18 cellular contexts compared by ENCODE assay signal in the genomic region with DNA sequence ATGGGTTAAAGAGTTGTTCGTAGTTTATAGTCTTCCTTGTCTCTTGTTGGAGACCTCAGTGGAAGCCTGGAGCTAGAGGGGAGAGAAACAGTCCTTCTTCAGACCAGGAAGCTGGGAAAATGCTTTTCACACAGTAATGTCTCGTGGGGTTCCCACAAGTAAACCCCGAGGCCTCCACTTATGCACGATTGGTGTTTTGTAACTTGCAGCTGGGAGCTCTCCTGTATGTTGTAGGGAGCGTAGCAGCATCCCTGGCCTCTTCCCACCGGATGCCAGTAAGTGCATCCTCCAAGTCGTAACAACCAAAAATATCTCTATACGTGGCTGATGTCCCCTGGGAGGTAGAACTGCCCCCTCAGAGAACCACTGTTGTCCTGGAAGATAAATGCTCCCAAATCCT. TPM values are rescaled to one million over a fixed set of nuclear protein-coding genes. Genes with fewer than 3 reads are reported as not detected.
DNase-seq lines count a peak whose midpoint lies in the region; ATAC-seq and TF ChIP-seq lines count a peak whose summit lies in the region.
"Had no signal": no experiment of that assay in that cellular context is flagged by ENCODE, and none has a peak within 500 bp of the region (broad histone marks: within the 10 kb centered on the region; RNA-seq: fewer than 3 reads in every experiment).

No MANE protein-coding gene starts in this region.

- H3K36me3 ChIP-seq in DND-41 (ENCODE audit: insufficient read depth, low read length) = peaks cover 65% of the 10 kb centered on the region
- peaks cover 53% of the 10 kb centered on the region for H3K36me3 ChIP-seq in HUES64 (ENCODE audit: insufficient read depth, low read length)
- H3K36me3 ChIP-seq in adipocyte (ENCODE audit: control insufficient read depth, insufficient read depth, low read length, severe bottlenecking) = peaks cover 6% of the 10 kb centered on the region

- H2AFZ ChIP-seq in DND-41 (ENCODE audit: low read depth, low read length) = no peak overlapping the region
- H2AFZ ChIP-seq: PC-9 had no signal

- H3K9me3 ChIP-seq in DND-41 (ENCODE audit: insufficient read depth, low read length, severe bottlenecking) = no peaks in the 10 kb centered on the region
- H3K9me3 ChIP-seq in HUES64 (ENCODE audit: insufficient read depth, low read depth, low read length) = no peaks in the 10 kb centered on the region
- no peaks in the 10 kb centered on the region for H3K9me3 ChIP-seq in adipocyte (ENCODE audit: control insufficient read depth, low read length)
- H3K9me3 ChIP-seq: BE2C had no signal

- H3K9me3 Mint-ChIP-seq in neural crest cell = no peaks in the 10 kb centered on the region
- H3K9me3 Mint-ChIP-seq: IgD-negative memory B cell had no signal

- no peak overlapping the region for H3K9ac ChIP-seq in DND-41 (ENCODE audit: low read depth, low read length)
- H3K9ac ChIP-seq in HUES64 (ENCODE audit: low read depth, low read length) = no peak overlapping the region
- peak overlapping the region; percentile 2 for H3K9ac ChIP-seq in adipocyte (ENCODE audit: low read length)

- H3K27ac Mint-ChIP-seq in neural crest cell (ENCODE audit: unreplicated experiment) = no peak overlapping the region

- peak overlapping the region; percentile 34; the same call in 1 of the 2 replicates for H3K4me2 ChIP-seq in DND-41 (ENCODE audit: insufficient read depth, low read length)
- H3K4me2 ChIP-seq: PC-9 had no signal

- DNase-seq in DND-41 = no peak
- no peak for DNase-seq in adipocyte (ENCODE audit: low read depth)
- DNase-seq in neural crest cell (ENCODE audit: low read depth, low spot score) = no peak
- DNase-seq in LoVo (ENCODE audit: low spot score) = no peak
- DNase-seq in Kasumi-1 (lab: John Stamatoyannopoulos, UW) = no peak
- DNase-seq in stimulated activated CD4-positive, alpha-beta T cell treated with anti-CD3 and anti-CD28 coated beads, Interleukin-4, amount 100 ng/mL, for 4 hours = no peak
- DNase-seq: BE2C, DMS79 treated with DMSO at 0.1 percent for 48 hours, GDM1, GOT3, NCI-H1436, NCI-H2081, NCI-H510A, NCI-H774, PC-9 had no signal

- H3K4me1 ChIP-seq in DND-41 (ENCODE audit: insufficient read depth, low read length) (peaks cover 44% of the 10 kb centered on the region), HUES64 (ENCODE audit: insufficient read depth, low read length) (peaks cover 43% of the 10 kb centered on the region), adipocyte (ENCODE audit: control insufficient read depth, insufficient read depth, low read length) (peaks cover 19% of the 10 kb centered on the region)
- H3K4me1 ChIP-seq: BE2C had no signal

- no peaks in the 10 kb centered on the region for H3K27me3 Mint-ChIP-seq in neural crest cell (ENCODE audit: low read depth)
- H3K27me3 Mint-ChIP-seq: IgD-negative memory B cell had no signal

- WGBS in HUES64 = 88% methylated on average over 8 of the region's 8 CpGs

- H3K79me2 ChIP-seq in DND-41 (ENCODE audit: insufficient read depth, low read length) = peaks cover 87% of the 10 kb centered on the region

- no peak overlapping the region for H3K27ac ChIP-seq in DND-41 (ENCODE audit: low read length)
- H3K27ac ChIP-seq in HUES64 (ENCODE audit: low read depth, low read length) = peak overlapping the region; percentile 46; the same call in 1 of the 2 replicates
- H3K27ac ChIP-seq: PC-9 had no signal

- TF ChIP-seq POLR2A in GM18505 (IDR thresholded peaks at IDR 0.05; ENCODE audit: borderline replicate concordance, extremely low read depth, insufficient read depth, insufficient read length) = no peak

- H3K27me3 ChIP-seq in DND-41 (ENCODE audit: insufficient read depth, low read length, poor library complexity) (no peaks in the 10 kb centered on the region), HUES64 (ENCODE audit: insufficient read depth, low read length) (no peaks in the 10 kb centered on the region), adipocyte (replicated peaks; ENCODE audit: control insufficient read depth, insufficient read depth, low read length) (no peaks in the 10 kb centered on the region)
- H3K27me3 ChIP-seq: BE2C had no signal

- H3K4me3 ChIP-seq in DND-41 (ENCODE audit: low read depth in 1 of 2, low read length in 2 of 2) (peak overlapping the region in 1 of 2 experiments; percentile 1; a peak in 1 of 4 replicates), HUES64 (ENCODE audit: low read length) (no peak overlapping the region), adipocyte (ENCODE audit: low read length) (no peak overlapping the region)
- H3K4me3 ChIP-seq: PC-9 had no signal

- H3K4me3 Mint-ChIP-seq in neural crest cell = peak overlapping the region; percentile 83

- TF ChIP-seq CTCF in DND-41 (IDR thresholded peaks at IDR 0.05; ENCODE audit: borderline replicate concordance, extremely low read depth, low read length, poor library complexity, severe bottlenecking) = no peak
- no peak for TF ChIP-seq CTCF in neural crest cell (conservative IDR thresholded peaks at IDR 0.05)

- H3K4me1 Mint-ChIP-seq in neural crest cell = peaks cover 44% of the 10 kb centered on the region

- peaks cover 8% of the 10 kb centered on the region for H3K36me3 Mint-ChIP-seq in neural crest cell (ENCODE audit: low read depth)

- H4K20me1 ChIP-seq in DND-41 (ENCODE audit: insufficient read depth, low read length) = peaks cover 65% of the 10 kb centered on the region

- no peak for ATAC-seq in DND-41 (ENCODE audit: insufficient read depth, low read depth)
- no peak for ATAC-seq in GM18505 (IDR thresholded peaks at IDR 0.05; ENCODE audit: unreplicated experiment)

RNA-seq across cellular contexts. Expression of gene CHAF1A, which starts 3.5 kb away (rescaled TPM):
- 70.0 TPM for polyA plus RNA-seq in HUES64 (2013, experiment 1 of 2)
- polyA plus RNA-seq in HUES64 (2013, experiment 2 of 2) = 65.6 TPM
- 117 and 120 TPM in 2 replicates for total RNA-seq in neural crest cell

RNA-seq across cellular contexts. Expression of gene SH3GL1, which starts 5.6 kb away (rescaled TPM):
- polyA plus RNA-seq in HUES64 (2013, experiment 1 of 2) = 79.1 TPM
- 76.6 TPM for polyA plus RNA-seq in HUES64 (2013, experiment 2 of 2)
- total RNA-seq in neural crest cell = 85.9 and 95.3 TPM in 2 replicates

RNA-seq across cellular contexts. Expression of gene UBXN6, which starts 51.6 kb away (rescaled TPM):
- 27.8 TPM for polyA plus RNA-seq in HUES64 (2013, experiment 1 of 2)
- 24.9 TPM for polyA plus RNA-seq in HUES64 (2013, experiment 2 of 2)
- 39.5 and 40.9 TPM in 2 replicates for total RNA-seq in neural crest cell
